Comparison of ENCODE assay signal across 11 cellular contexts in the genomic region with DNA sequence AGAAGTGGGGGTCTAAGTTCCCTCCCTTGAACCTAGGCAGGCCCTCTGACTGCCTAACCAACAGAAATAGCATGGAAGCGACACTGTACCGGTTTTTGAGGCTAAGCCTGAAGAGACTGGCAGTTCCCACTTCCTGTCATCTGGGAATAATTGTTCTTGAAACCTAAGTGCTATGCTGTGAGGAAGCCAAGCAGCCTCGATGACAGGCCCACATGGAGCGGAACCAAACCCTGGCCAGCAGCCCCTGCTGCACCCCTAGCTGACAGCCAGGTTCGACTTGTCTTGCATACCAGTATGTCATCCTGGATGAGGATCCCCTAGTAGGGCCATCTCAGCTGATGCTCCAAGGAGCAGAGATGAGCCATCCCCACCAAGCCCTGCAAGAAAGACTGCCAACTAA. TPM values are rescaled to one million over a fixed set of nuclear protein-coding genes. Genes with fewer than 3 reads are reported as not detected.
DNase-seq lines count a peak whose midpoint lies in the region; ATAC-seq and TF ChIP-seq lines count a peak whose summit lies in the region.
"Had no signal": no experiment of that assay in that cellular context is flagged by ENCODE, and none has a peak within 500 bp of the region (broad histone marks: within the 10 kb centered on the region; RNA-seq: fewer than 3 reads in every experiment).

No MANE protein-coding gene starts in this region.

- intact Hi-C loops in activated CD4-positive, alpha-beta T cell treated with anti-CD3 and anti-CD28 coated beads, Interleukin-2, amount 10 ng/mL, durations not matched to agents 24 days and 14 days (cut with micrococcal nuclease), result no loop called here
- intact Hi-C loops in dendritic cell treated with granulocyte-macrophage colony-stimulating factor and Interleukin-4, amounts not matched to agents 40 ng/mL and 50 ng/mL, for 4 days (cut with micrococcal nuclease), result no loop called here

- peak overlapping the region; percentile 95 for H3K27ac Mint-ChIP-seq in activated CD4-positive, alpha-beta T cell treated with anti-CD3 and anti-CD28 coated beads, Interleukin-2, amount 10 ng/mL, durations not matched to agents 24 days and 14 days
- H3K27ac Mint-ChIP-seq in dendritic cell treated with granulocyte-macrophage colony-stimulating factor and Interleukin-4, amounts not matched to agents 40 ng/mL and 50 ng/mL, for 4 days, result peak overlapping the region; percentile 76
- peak overlapping the region; percentile 65 for H3K27ac Mint-ChIP-seq in stimulated activated naive B cell treated with anti-CD40 and anti-IgM and Interleukin-4, amounts not matched to agents 10 μg/mL and 1 μg/mL and 100 μg/mL, for 72 hours
- no peak overlapping the region for H3K27ac Mint-ChIP-seq in WTC11

- no peak for TF ChIP-seq CTCF in WTC11 (IDR thresholded peaks at IDR 0.05)

- H3K4me1 Mint-ChIP-seq in activated CD4-positive, alpha-beta T cell treated with anti-CD3 and anti-CD28 coated beads, Interleukin-2, amount 10 ng/mL, durations not matched to agents 24 days and 14 days, result peaks cover 66% of the 10 kb centered on the region
- H3K4me1 Mint-ChIP-seq in dendritic cell treated with granulocyte-macrophage colony-stimulating factor and Interleukin-4, amounts not matched to agents 40 ng/mL and 50 ng/mL, for 4 days (ENCODE audit: low read depth), result peaks cover 45% of the 10 kb centered on the region
- H3K4me1 Mint-ChIP-seq in stimulated activated naive B cell treated with anti-CD40 and anti-IgM and Interleukin-4, amounts not matched to agents 10 μg/mL and 1 μg/mL and 100 μg/mL, for 72 hours, result peaks cover 35 to 60% of the 10 kb centered on the region in 2 donors
- peaks cover 14% of the 10 kb centered on the region for H3K4me1 Mint-ChIP-seq in WTC11

- CTCF ChIA-PET in WTC11 (lab: Charles Lee), result interaction anchor here (0.6 to 1.9 kb wide), 5 partner anchors 13 to 78 kb away, joined by 3 to 8 read pairs (median 6); no protein-coding TSS in a partner anchor

- POLR2A ChIA-PET in WTC11 (lab: Charles Lee), result no interaction called here

- peak; percentile 65 for DNase-seq in activated CD4-positive, alpha-beta T cell treated with anti-CD3 and anti-CD28 coated beads, Interleukin-2, amount 10 ng/mL, durations not matched to agents 24 days and 14 days
- DNase-seq in activated CD4-positive, alpha-beta T cell treated with anti-CD3 and anti-CD28 coated beads, Interleukin-2, amount 50 U/mL, for 48 hours, result no peak
- DNase-seq in NCI-H2029 treated with DMSO at 0.1 percent for 48 hours (lab: John Stamatoyannopoulos, UW) (peak; percentile 44), NCI-H2196 (lab: John Stamatoyannopoulos, UW; ENCODE audit: unreplicated experiment) (no peak), WTC11 (ENCODE audit: low spot score) (no peak), SHP77 treated with DMSO at 0.1 percent for 48 hours (lab: John Stamatoyannopoulos, UW) (no peak)
- DNase-seq in stimulated activated naive B cell treated with anti-CD40 and anti-IgM and Interleukin-4, amounts not matched to agents 10 μg/mL and 1 μg/mL and 100 μg/mL, for 72 hours, result no peak
- DNase-seq: NCI-H1048, nucleus accumbens had no signal

- no peak for ATAC-seq in stimulated activated naive B cell treated with anti-CD40 and anti-IgM and Interleukin-4, amounts not matched to agents 10 μg/mL and 1 μg/mL and 100 μg/mL, for 72 hours (replicated peaks)
- no peak for ATAC-seq in WTC11

- peak overlapping the region; percentile 74 for H3K4me3 Mint-ChIP-seq in activated CD4-positive, alpha-beta T cell treated with anti-CD3 and anti-CD28 coated beads, Interleukin-2, amount 10 ng/mL, durations not matched to agents 24 days and 14 days
- no peak overlapping the region for H3K4me3 Mint-ChIP-seq in dendritic cell treated with granulocyte-macrophage colony-stimulating factor and Interleukin-4, amounts not matched to agents 40 ng/mL and 50 ng/mL, for 4 days
- no peak overlapping the region for H3K4me3 Mint-ChIP-seq in stimulated activated naive B cell treated with anti-CD40 and anti-IgM and Interleukin-4, amounts not matched to agents 10 μg/mL and 1 μg/mL and 100 μg/mL, for 72 hours
- no peak overlapping the region for H3K4me3 Mint-ChIP-seq in WTC11

- peaks cover 31% of the 10 kb centered on the region for H3K36me3 Mint-ChIP-seq in activated CD4-positive, alpha-beta T cell treated with anti-CD3 and anti-CD28 coated beads, Interleukin-2, amount 10 ng/mL, durations not matched to agents 24 days and 14 days (ENCODE audit: low read depth)
- no peaks in the 10 kb centered on the region for H3K36me3 Mint-ChIP-seq in dendritic cell treated with granulocyte-macrophage colony-stimulating factor and Interleukin-4, amounts not matched to agents 40 ng/mL and 50 ng/mL, for 4 days (ENCODE audit: low read depth)
- H3K36me3 Mint-ChIP-seq in stimulated activated naive B cell treated with anti-CD40 and anti-IgM and Interleukin-4, amounts not matched to agents 10 μg/mL and 1 μg/mL and 100 μg/mL, for 72 hours, result peaks cover 0 to 4% of the 10 kb centered on the region in 2 donors
- H3K36me3 Mint-ChIP-seq in WTC11, result no peaks in the 10 kb centered on the region

- H3K9me3 Mint-ChIP-seq in activated CD4-positive, alpha-beta T cell treated with anti-CD3 and anti-CD28 coated beads, Interleukin-2, amount 10 ng/mL, durations not matched to agents 24 days and 14 days, result peaks cover 5% of the 10 kb centered on the region
- no peaks in the 10 kb centered on the region for H3K9me3 Mint-ChIP-seq in dendritic cell treated with granulocyte-macrophage colony-stimulating factor and Interleukin-4, amounts not matched to agents 40 ng/mL and 50 ng/mL, for 4 days
- H3K9me3 Mint-ChIP-seq in stimulated activated naive B cell treated with anti-CD40 and anti-IgM and Interleukin-4, amounts not matched to agents 10 μg/mL and 1 μg/mL and 100 μg/mL, for 72 hours, result peaks cover 0 to 4% of the 10 kb centered on the region in 2 donors
- H3K9me3 Mint-ChIP-seq in WTC11, result peaks cover 5% of the 10 kb centered on the region

- no peaks in the 10 kb centered on the region for H3K27me3 Mint-ChIP-seq in activated CD4-positive, alpha-beta T cell treated with anti-CD3 and anti-CD28 coated beads, Interleukin-2, amount 10 ng/mL, durations not matched to agents 24 days and 14 days
- peaks cover 23% of the 10 kb centered on the region for H3K27me3 Mint-ChIP-seq in dendritic cell treated with granulocyte-macrophage colony-stimulating factor and Interleukin-4, amounts not matched to agents 40 ng/mL and 50 ng/mL, for 4 days
- no peaks in the 10 kb centered on the region for H3K27me3 Mint-ChIP-seq in stimulated activated naive B cell treated with anti-CD40 and anti-IgM and Interleukin-4, amounts not matched to agents 10 μg/mL and 1 μg/mL and 100 μg/mL, for 72 hours
- peaks cover 33% of the 10 kb centered on the region for H3K27me3 Mint-ChIP-seq in WTC11 (ENCODE audit: low read depth)

TF ChIP-seq in WTC11, 78 proteins besides CTCF, POLR2A, EP300 and RAD21 (continues in another document):
- TF ChIP-seq, protein P1, sequence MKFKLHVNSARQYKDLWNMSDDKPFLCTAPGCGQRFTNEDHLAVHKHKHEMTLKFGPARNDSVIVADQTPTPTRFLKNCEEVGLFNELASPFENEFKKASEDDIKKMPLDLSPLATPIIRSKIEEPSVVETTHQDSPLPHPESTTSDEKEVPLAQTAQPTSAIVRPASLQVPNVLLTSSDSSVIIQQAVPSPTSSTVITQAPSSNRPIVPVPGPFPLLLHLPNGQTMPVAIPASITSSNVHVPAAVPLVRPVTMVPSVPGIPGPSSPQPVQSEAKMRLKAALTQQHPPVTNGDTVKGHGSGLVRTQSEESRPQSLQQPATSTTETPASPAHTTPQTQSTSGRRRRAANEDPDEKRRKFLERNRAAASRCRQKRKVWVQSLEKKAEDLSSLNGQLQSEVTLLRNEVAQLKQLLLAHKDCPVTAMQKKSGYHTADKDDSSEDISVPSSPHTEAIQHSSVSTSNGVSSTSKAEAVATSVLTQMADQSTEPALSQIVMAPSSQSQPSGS (CRISPR knock-in tag; IDR thresholded peaks at IDR 0.05; ENCODE audit: borderline replicate concordance, low read depth), result no peak
- TF ChIP-seq ZNF121 (CRISPR knock-in tag; IDR thresholded peaks at IDR 0.05) (no peak), USF2 (CRISPR knock-in tag; IDR thresholded peaks at IDR 0.05) (no peak), NFYB (CRISPR knock-in tag; conservative IDR thresholded peaks at IDR 0.05; ENCODE audit: low read depth) (no peak), ETV6 (CRISPR knock-in tag; IDR thresholded peaks at IDR 0.05) (no peak)
- TF ChIP-seq, protein P2, sequence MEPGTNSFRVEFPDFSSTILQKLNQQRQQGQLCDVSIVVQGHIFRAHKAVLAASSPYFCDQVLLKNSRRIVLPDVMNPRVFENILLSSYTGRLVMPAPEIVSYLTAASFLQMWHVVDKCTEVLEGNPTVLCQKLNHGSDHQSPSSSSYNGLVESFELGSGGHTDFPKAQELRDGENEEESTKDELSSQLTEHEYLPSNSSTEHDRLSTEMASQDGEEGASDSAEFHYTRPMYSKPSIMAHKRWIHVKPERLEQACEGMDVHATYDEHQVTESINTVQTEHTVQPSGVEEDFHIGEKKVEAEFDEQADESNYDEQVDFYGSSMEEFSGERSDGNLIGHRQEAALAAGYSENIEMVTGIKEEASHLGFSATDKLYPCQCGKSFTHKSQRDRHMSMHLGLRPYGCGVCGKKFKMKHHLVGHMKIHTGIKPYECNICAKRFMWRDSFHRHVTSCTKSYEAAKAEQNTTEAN (CRISPR knock-in tag; IDR thresholded peaks at IDR 0.05), result no peak

RNA-seq across cellular contexts. Expression of gene GPR68, which starts 6.4 kb away (rescaled TPM):
- 4.6 and 4.9 TPM in 2 replicates for total RNA-seq in activated CD4-positive, alpha-beta T cell treated with anti-CD3 and anti-CD28 coated beads, Interleukin-2, amount 10 ng/mL, durations not matched to agents 24 days and 14 days
- total RNA-seq in WTC11 (2021), result 0.21 to 0.28 TPM (median 0.27 TPM) in 3 replicates
- total RNA-seq: SK-MEL-5 had no signal

Comparison
In these comparisons a context has a peak if more than half of its experiments do, and no peak if none do; other contexts are left out.
1. DNase-seq: peak in activated CD4-positive, alpha-beta T cell treated with anti-CD3 and anti-CD28 coated beads, Interleukin-2, amount 10 ng/mL, durations not matched to agents 24 days and 14 days (single experiment) and NCI-H2029 treated with DMSO at 0.1 percent for 48 hours (single experiment); none in activated CD4-positive, alpha-beta T cell treated with anti-CD3 and anti-CD28 coated beads, Interleukin-2, amount 50 U/mL, for 48 hours (0 of 2), stimulated activated naive B cell treated with anti-CD40 and anti-IgM and Interleukin-4, amounts not matched to agents 10 μg/mL and 1 μg/mL and 100 μg/mL, for 72 hours (single experiment), NCI-H2196 (single experiment), WTC11 (single experiment) and SHP77 treated with DMSO at 0.1 percent for 48 hours (single experiment).